ENCODE assay signal across 1 cellular context in genomic region chr3:14425574-14426304, GRCh38.
TF ChIP-seq lines count a peak whose summit lies in the region.

No MANE protein-coding gene starts in this region.

TF ChIP-seq in HepG2, 621 proteins besides CTCF, POLR2A, EP300 and RAD21 (continued from another document):
- no peak for TF ChIP-seq ATF4 (CRISPR knock-in tag; IDR thresholded peaks at IDR 0.05)
